8 cellular contexts compared by ENCODE assay signal in the genomic region with DNA sequence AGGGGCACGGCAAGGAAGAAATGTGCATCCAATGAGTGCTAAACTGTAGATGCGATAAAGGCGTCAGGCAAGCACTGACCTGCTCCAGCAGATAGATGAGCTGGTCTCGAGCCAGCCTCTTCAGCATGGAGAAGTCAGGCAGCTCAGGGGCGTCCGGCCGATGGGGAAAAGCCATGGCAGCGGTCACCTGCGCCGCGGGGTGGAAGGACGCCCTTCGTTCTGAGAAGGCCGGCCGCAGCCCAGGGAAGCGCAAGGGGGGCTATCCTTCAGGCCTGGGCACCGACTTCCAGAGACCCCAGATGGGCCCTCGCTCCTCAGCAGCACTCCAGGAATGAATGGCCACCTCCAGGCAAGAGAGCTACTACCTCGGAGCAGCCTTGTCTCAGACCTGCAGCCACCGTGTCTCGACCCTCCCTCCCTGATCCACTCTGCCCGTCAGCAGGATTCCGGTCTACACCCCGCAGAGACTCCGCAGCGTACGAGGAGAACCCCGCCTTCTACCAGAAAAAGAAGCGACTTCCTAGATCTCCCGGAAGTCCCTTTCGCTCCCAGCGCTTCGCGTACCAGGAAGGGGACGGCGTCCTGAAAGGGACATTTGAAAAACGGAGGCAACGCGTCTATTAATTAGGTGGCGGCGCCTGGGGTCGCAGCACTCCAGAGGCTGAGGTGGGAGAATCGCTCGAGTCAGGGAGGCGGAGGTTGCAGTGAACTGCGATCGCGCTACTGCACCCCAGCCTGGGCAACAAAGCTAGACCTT. TPM values are rescaled to one million over a fixed set of nuclear protein-coding genes. Genes with fewer than 3 reads are reported as not detected.
DNase-seq lines count a peak whose midpoint lies in the region; TF ChIP-seq lines count a peak whose summit lies in the region.

Gene VPS33B (minus strand): TSS at position 520 of the 757 bp plus-strand sequence. CDS start 345 bp downstream, at position 175.

- H3K79me2 ChIP-seq in DOHH2 (ENCODE audit: control insufficient read depth, low read length) (peaks cover 44% of the 10 kb centered on the region), MM.1S (ENCODE audit: low read length) (peaks cover 32% of the 10 kb centered on the region)

- H2AFZ ChIP-seq in MM.1S (ENCODE audit: low read length) (peak within 1 kb of the TSS; percentile 84), neuron (ENCODE audit: low read depth, low read length) (peak within 1 kb of the TSS; percentile 87)

- H3K27me3 ChIP-seq in DOHH2 (ENCODE audit: control insufficient read depth, low read length) (no peaks in the 10 kb centered on the region), H7 (ENCODE audit: control insufficient read depth, insufficient read depth, low read length) (no peaks in the 10 kb centered on the region), MM.1S (replicated peaks; ENCODE audit: insufficient read depth, low read length) (no peaks in the 10 kb centered on the region), neuron (ENCODE audit: insufficient read depth, low read length) (no peaks in the 10 kb centered on the region)

- H3K9me3 ChIP-seq in DOHH2 (ENCODE audit: control insufficient read depth, insufficient read depth, low read length) = no peaks in the 10 kb centered on the region
- H3K9me3 ChIP-seq in MM.1S (replicated peaks; ENCODE audit: insufficient read depth, low read length) = no peaks in the 10 kb centered on the region
- H3K9me3 ChIP-seq in neuron (ENCODE audit: low read length) = no peaks in the 10 kb centered on the region

- H3K9ac ChIP-seq in MM.1S (ENCODE audit: low read length) = peak within 1 kb of the TSS; percentile 82

- DNase-seq in H7 (peak; percentile 87), MM.1S (peak; percentile 85), SIG-M5 treated with dmso at 0.1 percent for 504 hours (lab: John Stamatoyannopoulos, UW; ENCODE audit: unreplicated experiment) (peak; percentile 92), activated gamma-delta T cell treated with Interleukin-2 at 50 U/mL for 16 hours (peak; percentile 68), foreskin melanocyte (peak; percentile 84), stromal cell of bone marrow (ENCODE audit: low read depth) (peak; percentile 71)

- H3K9me2 ChIP-seq in DOHH2 (replicated peaks; ENCODE audit: control insufficient read depth, low read length) = no peaks in the 10 kb centered on the region
- H3K9me2 ChIP-seq in MM.1S (replicated peaks; ENCODE audit: insufficient read depth, low read length) = no peaks in the 10 kb centered on the region

- H4K20me1 ChIP-seq in DOHH2 (ENCODE audit: control insufficient read depth, insufficient read depth, low read depth, low read length) (no peaks in the 10 kb centered on the region), MM.1S (ENCODE audit: insufficient read depth, low read length) (no peaks in the 10 kb centered on the region)

- H3K4me2 ChIP-seq in DOHH2 (ENCODE audit: low read length) = peak within 1 kb of the TSS; percentile 90
- H3K4me2 ChIP-seq in MM.1S (ENCODE audit: low read depth, low read length) = peak within 1 kb of the TSS; percentile 92

- H3K36me3 ChIP-seq in DOHH2 (ENCODE audit: control insufficient read depth, low read length) (0 out of 2 replicates have a peak, but pooled peaks cover 4% of the 10 kb centered on the region), H7 (replicated peaks; ENCODE audit: control insufficient read depth, insufficient read depth, low read length) (no peaks in the 10 kb centered on the region; the same call in 1 of the 2 replicates), MM.1S (replicated peaks; ENCODE audit: insufficient read depth, low read length) (no peaks in the 10 kb centered on the region), neuron (ENCODE audit: insufficient read depth, low read length) (no peaks in the 10 kb centered on the region)

- H3K4me1 ChIP-seq in DOHH2 (ENCODE audit: control insufficient read depth, low read length) (peaks cover 20% of the 10 kb centered on the region), MM.1S (ENCODE audit: low read length) (peaks cover 6% of the 10 kb centered on the region), neuron (ENCODE audit: insufficient read depth, low read length) (peaks cover 14% of the 10 kb centered on the region)

- H3F3A ChIP-seq in DOHH2 (ENCODE audit: control insufficient read depth, insufficient read depth) = no peaks in the 10 kb centered on the region
- H3F3A ChIP-seq in MM.1S (ENCODE audit: insufficient read depth, low read length) = no peaks in the 10 kb centered on the region

- 0 out of 2 replicates have a peak within 1 kb of the TSS, but pooled peaks have one; percentile 7 for H3K27ac ChIP-seq in DOHH2 (ENCODE audit: low read depth, low read length)
- peak within 1 kb of the TSS; percentile 9; the same call in 1 of the 2 replicates for H3K27ac ChIP-seq in MM.1S (ENCODE audit: low read length)

- peak within 1 kb of the TSS; percentile 97 for H3K4me3 ChIP-seq in DOHH2 (ENCODE audit: low read length)
- peak within 1 kb of the TSS; percentile 91 for H3K4me3 ChIP-seq in H7 (ENCODE audit: insufficient read depth, low read depth, low read length)
- H3K4me3 ChIP-seq in MM.1S (ENCODE audit: low read length) = peak within 1 kb of the TSS; percentile 96
- peak within 1 kb of the TSS; percentile 78 for H3K4me3 ChIP-seq in neuron (ENCODE audit: low read length)

- TF ChIP-seq CTCF in DOHH2 (IDR thresholded peaks at IDR 0.05; ENCODE audit: low read depth, low read length, poor library complexity, severe bottlenecking) (no peak), MM.1S (IDR thresholded peaks at IDR 0.05; ENCODE audit: low read length) (no peak)

RNA-seq across cellular contexts. Expression of gene VPS33B, which starts in this region (rescaled TPM):
- total RNA-seq in H7 (2014; rRNA removed; shearing (Covaris generic)) = 13.7 and 16.6 TPM in 2 replicates

Comparison
In these comparisons a context has a peak if more than half of its experiments do, and no peak if none do; other contexts are left out.
1. Peak in every context shown above with its lines: DNase-seq, H3K4me3 ChIP-seq and H3K27ac ChIP-seq.